ENCODE assay signal across 1 cellular context in the genomic region with DNA sequence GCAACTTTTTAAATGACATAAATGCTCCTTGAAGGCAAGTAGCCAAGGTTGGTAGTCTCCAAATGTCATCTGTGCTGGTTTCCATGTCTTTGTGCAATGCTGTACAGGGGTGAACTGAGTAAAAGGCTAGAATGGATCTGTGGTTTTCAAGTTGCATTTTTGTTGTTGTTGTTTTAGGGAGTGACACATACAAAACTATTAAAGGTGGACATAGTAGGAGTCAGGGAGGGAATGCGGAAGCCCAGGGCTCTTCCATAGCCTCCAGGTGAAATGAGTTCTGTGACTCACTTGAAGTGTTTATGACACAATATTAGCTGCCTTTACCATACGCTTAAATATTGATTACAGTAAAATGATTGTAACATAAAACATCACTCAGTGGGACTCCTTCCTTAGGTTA.
TF ChIP-seq lines count a peak whose summit lies in the region.

No MANE protein-coding gene starts in this region.

TF ChIP-seq in HCT116, 20 proteins besides CTCF, POLR2A, EP300 and RAD21:
- TF ChIP-seq, protein P1, sequence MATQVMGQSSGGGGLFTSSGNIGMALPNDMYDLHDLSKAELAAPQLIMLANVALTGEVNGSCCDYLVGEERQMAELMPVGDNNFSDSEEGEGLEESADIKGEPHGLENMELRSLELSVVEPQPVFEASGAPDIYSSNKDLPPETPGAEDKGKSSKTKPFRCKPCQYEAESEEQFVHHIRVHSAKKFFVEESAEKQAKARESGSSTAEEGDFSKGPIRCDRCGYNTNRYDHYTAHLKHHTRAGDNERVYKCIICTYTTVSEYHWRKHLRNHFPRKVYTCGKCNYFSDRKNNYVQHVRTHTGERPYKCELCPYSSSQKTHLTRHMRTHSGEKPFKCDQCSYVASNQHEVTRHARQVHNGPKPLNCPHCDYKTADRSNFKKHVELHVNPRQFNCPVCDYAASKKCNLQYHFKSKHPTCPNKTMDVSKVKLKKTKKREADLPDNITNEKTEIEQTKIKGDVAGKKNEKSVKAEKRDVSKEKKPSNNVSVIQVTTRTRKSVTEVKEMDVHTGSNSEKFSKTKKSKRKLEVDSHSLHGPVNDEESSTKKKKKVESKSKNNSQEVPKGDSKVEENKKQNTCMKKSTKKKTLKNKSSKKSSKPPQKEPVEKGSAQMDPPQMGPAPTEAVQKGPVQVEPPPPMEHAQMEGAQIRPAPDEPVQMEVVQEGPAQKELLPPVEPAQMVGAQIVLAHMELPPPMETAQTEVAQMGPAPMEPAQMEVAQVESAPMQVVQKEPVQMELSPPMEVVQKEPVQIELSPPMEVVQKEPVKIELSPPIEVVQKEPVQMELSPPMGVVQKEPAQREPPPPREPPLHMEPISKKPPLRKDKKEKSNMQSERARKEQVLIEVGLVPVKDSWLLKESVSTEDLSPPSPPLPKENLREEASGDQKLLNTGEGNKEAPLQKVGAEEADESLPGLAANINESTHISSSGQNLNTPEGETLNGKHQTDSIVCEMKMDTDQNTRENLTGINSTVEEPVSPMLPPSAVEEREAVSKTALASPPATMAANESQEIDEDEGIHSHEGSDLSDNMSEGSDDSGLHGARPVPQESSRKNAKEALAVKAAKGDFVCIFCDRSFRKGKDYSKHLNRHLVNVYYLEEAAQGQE (IDR thresholded peaks at IDR 0.05; ENCODE audit: low read depth), result no peak
- TF ChIP-seq, protein P2, sequence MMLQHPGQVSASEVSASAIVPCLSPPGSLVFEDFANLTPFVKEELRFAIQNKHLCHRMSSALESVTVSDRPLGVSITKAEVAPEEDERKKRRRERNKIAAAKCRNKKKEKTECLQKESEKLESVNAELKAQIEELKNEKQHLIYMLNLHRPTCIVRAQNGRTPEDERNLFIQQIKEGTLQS (IDR thresholded peaks at IDR 0.05), result no peak
- TF ChIP-seq YY1 (IDR thresholded peaks at IDR 0.05; ENCODE audit: extremely low read depth, insufficient replicate concordance, low read depth, low read length) (no peak), CBX3 (IDR thresholded peaks at IDR 0.05; ENCODE audit: low read depth) (peak; percentile 79; the same call in 1 of the 2 replicates), SRF (IDR thresholded peaks at IDR 0.05; ENCODE audit: low read depth) (0 out of 2 replicates have a peak, but pooled peaks have one; percentile 35), ELF1 (IDR thresholded peaks at IDR 0.05; ENCODE audit: borderline replicate concordance, low read depth) (peak; percentile 83), EZH2 (IDR thresholded peaks at IDR 0.05) (no peak), POLR2AphosphoS5 (IDR thresholded peaks at IDR 0.05; ENCODE audit: low read depth, low read length) (no peak), SP1 (IDR thresholded peaks at IDR 0.05; ENCODE audit: low read depth) (peak; percentile 80), EGR1 (IDR thresholded peaks at IDR 0.05; ENCODE audit: low read depth) (no peak), FOSL1 (IDR thresholded peaks at IDR 0.05; ENCODE audit: low read depth) (peak; percentile 78), ZFX (IDR thresholded peaks at IDR 0.05) (no peak), EZH2phosphoT487 (IDR thresholded peaks at IDR 0.05; ENCODE audit: borderline replicate concordance) (no peak), CEBPB (IDR thresholded peaks at IDR 0.05; ENCODE audit: low read depth) (peak; percentile 76), TCF7L2 (IDR thresholded peaks at IDR 0.05; ENCODE audit: borderline replicate concordance, extremely low read depth, insufficient read depth, insufficient read length) (no peak), JUND (IDR thresholded peaks at IDR 0.05) (peak; percentile 79), SIN3A (IDR thresholded peaks at IDR 0.05; ENCODE audit: low read depth) (no peak; the same call in 1 of the 2 replicates), ZNF274 (IDR thresholded peaks at IDR 0.05; ENCODE audit: low read depth, low read length) (no peak)
- TF ChIP-seq, protein P3, sequence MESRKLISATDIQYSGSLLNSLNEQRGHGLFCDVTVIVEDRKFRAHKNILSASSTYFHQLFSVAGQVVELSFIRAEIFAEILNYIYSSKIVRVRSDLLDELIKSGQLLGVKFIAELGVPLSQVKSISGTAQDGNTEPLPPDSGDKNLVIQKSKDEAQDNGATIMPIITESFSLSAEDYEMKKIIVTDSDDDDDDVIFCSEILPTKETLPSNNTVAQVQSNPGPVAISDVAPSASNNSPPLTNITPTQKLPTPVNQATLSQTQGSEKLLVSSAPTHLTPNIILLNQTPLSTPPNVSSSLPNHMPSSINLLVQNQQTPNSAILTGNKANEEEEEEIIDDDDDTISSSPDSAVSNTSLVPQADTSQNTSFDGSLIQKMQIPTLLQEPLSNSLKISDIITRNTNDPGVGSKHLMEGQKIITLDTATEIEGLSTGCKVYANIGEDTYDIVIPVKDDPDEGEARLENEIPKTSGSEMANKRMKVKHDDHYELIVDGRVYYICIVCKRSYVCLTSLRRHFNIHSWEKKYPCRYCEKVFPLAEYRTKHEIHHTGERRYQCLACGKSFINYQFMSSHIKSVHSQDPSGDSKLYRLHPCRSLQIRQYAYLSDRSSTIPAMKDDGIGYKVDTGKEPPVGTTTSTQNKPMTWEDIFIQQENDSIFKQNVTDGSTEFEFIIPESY (IDR thresholded peaks at IDR 0.05; ENCODE audit: extremely low read depth, insufficient replicate concordance, low read length), result no peak
- TF ChIP-seq, protein P4, sequence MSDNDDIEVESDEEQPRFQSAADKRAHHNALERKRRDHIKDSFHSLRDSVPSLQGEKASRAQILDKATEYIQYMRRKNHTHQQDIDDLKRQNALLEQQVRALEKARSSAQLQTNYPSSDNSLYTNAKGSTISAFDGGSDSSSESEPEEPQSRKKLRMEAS (IDR thresholded peaks at IDR 0.05), result 0 out of 2 replicates have a peak, but pooled peaks have one; percentile 18
